Comparison of ENCODE assay signal across 15 cellular contexts in the genomic region with DNA sequence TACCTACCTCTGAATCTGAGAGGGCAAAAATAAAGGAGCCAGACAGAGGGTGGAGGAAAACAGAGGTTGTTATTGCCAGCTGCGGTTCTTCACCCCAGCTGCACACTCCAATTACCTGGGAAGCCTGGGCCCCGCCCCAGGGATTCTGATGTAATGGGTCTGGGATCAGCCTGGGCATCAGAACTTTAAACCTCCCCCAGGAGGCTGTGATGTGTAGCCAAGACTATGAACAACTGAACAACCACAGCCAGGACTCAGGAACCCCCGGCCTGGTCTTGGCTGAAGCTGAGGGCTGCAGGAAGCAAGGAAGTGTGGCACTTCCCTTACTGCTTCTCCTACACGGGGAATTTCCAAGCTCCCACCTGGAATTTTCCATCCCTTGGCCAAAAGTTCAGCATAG.
DNase-seq lines count a peak whose midpoint lies in the region; ATAC-seq and TF ChIP-seq lines count a peak whose summit lies in the region.
"Had no signal": no experiment of that assay in that cellular context is flagged by ENCODE, and none has a peak within 500 bp of the region (broad histone marks: within the 10 kb centered on the region; RNA-seq: fewer than 3 reads in every experiment).

No MANE protein-coding gene starts in this region.

- H3K27me3 ChIP-seq in ascending aorta: no peaks in the 10 kb centered on the region
- H3K27me3 ChIP-seq in subcutaneous abdominal adipose tissue (ENCODE audit: control insufficient read depth in 5 of 5, insufficient read depth in 4 of 5, low read length in 5 of 5): no peaks in the 10 kb centered on the region
- H3K27me3 ChIP-seq: gastrocnemius medialis, SJSA1 had no signal

- peaks cover 6 to 19% of the 10 kb centered on the region in 2 donors for H3K4me1 ChIP-seq in ascending aorta
- peaks cover 2 to 22% (median 19%) of the 10 kb centered on the region in 5 donors for H3K4me1 ChIP-seq in subcutaneous abdominal adipose tissue (ENCODE audit: control insufficient read depth in 5 of 5, insufficient read depth in 5 of 5, low read length in 5 of 5)
- H3K4me1 ChIP-seq: gastrocnemius medialis had no signal

- peaks cover 7 to 8% of the 10 kb centered on the region in 2 donors for H3K9me3 Mint-ChIP-seq in stimulated activated naive CD8-positive, alpha-beta T cell treated with anti-CD3 and anti-CD28 coated beads, Interleukin-15, amount 100 ng/mL, for 72 hours
- H3K9me3 Mint-ChIP-seq: activated T-helper 17 cell treated with anti-CD3 and anti-CD28 coated beads, Interleukin-2, amount 50 U/mL, for 72 hours had no signal

- peak overlapping the region in 3 of 5 donors; percentile 6 to 20 (median 17) for H3K9ac ChIP-seq in subcutaneous abdominal adipose tissue (ENCODE audit: low read length in 5 of 5)

- H3K4me1 Mint-ChIP-seq in stimulated activated naive CD8-positive, alpha-beta T cell treated with anti-CD3 and anti-CD28 coated beads, Interleukin-15, amount 100 ng/mL, for 72 hours: no peaks in the 10 kb centered on the region
- H3K4me1 Mint-ChIP-seq: activated T-helper 17 cell treated with anti-CD3 and anti-CD28 coated beads, Interleukin-2, amount 50 U/mL, for 72 hours had no signal

- no peak overlapping the region for H3K4me3 Mint-ChIP-seq in stimulated activated naive CD8-positive, alpha-beta T cell treated with anti-CD3 and anti-CD28 coated beads, Interleukin-15, amount 100 ng/mL, for 72 hours
- H3K4me3 Mint-ChIP-seq: activated T-helper 17 cell treated with anti-CD3 and anti-CD28 coated beads, Interleukin-2, amount 50 U/mL, for 72 hours had no signal

- H3K36me3 ChIP-seq in ascending aorta: peaks cover 0 to 7% of the 10 kb centered on the region in 2 donors
- H3K36me3 ChIP-seq in subcutaneous abdominal adipose tissue (ENCODE audit: control insufficient read depth in 5 of 5, insufficient read depth in 5 of 5, low read length in 5 of 5): peaks cover 0 to 9% (median 3%) of the 10 kb centered on the region in 5 donors
- H3K36me3 ChIP-seq: gastrocnemius medialis, SJSA1 had no signal

- peak overlapping the region; percentile 74 to 82 for H3K27ac ChIP-seq in ascending aorta
- peak overlapping the region; percentile 59 for H3K27ac ChIP-seq in subcutaneous abdominal adipose tissue (ENCODE audit: low read depth, low read length)
- H3K27ac ChIP-seq: SJSA1 had no signal

- TF ChIP-seq CTCF in ascending aorta (IDR thresholded peaks at IDR 0.05): no peak

- no peaks in the 10 kb centered on the region for H3K27me3 Mint-ChIP-seq in stimulated activated naive CD8-positive, alpha-beta T cell treated with anti-CD3 and anti-CD28 coated beads, Interleukin-15, amount 100 ng/mL, for 72 hours
- H3K27me3 Mint-ChIP-seq: activated T-helper 17 cell treated with anti-CD3 and anti-CD28 coated beads, Interleukin-2, amount 50 U/mL, for 72 hours had no signal

- ATAC-seq in HG02678 (IDR thresholded peaks at IDR 0.05; ENCODE audit: unreplicated experiment): no peak
- no peak for ATAC-seq in stimulated activated naive CD8-positive, alpha-beta T cell treated with anti-CD3 and anti-CD28 coated beads, Interleukin-15, amount 100 ng/mL, for 72 hours
- ATAC-seq: activated T-helper 17 cell treated with anti-CD3 and anti-CD28 coated beads, Interleukin-2, amount 50 U/mL, for 72 hours had no signal

- DNase-seq in HuH-7 (ENCODE audit: low spot score): peak; percentile 47
- no peak for DNase-seq in ascending aorta (ENCODE audit: low spot score in 2 of 2)
- peak; percentile 87 for DNase-seq in kidney tubule cell (ENCODE audit: low spot score)
- DNase-seq in stimulated activated naive CD8-positive, alpha-beta T cell treated with anti-CD3 and anti-CD28 coated beads, Interleukin-15, amount 100 ng/mL, for 72 hours: no peak
- no peak for DNase-seq in activated T-cell treated with anti-CD3 and anti-CD28 coated beads, Interleukin-2, amount 50 U/mL, for 48 hours
- no peak for DNase-seq in ecto neural progenitor cell (ENCODE audit: low spot score)
- DNase-seq: activated CD4-positive, CD25-positive, alpha-beta regulatory T cell; central memory CD4-positive, alpha-beta T cell; gastrocnemius medialis; midbrain; NCI-H1930 had no signal

- no peak overlapping the region for H3K4me3 ChIP-seq in ascending aorta
- no peak overlapping the region for H3K4me3 ChIP-seq in subcutaneous abdominal adipose tissue (ENCODE audit: low read depth in 1 of 5, low read length in 5 of 5)
- H3K4me3 ChIP-seq: gastrocnemius medialis, SJSA1 had no signal

- no peaks in the 10 kb centered on the region for H3K9me3 ChIP-seq in ascending aorta
- H3K9me3 ChIP-seq in subcutaneous abdominal adipose tissue (ENCODE audit: control insufficient read depth in 5 of 5, low read length in 5 of 5): no peaks in the 10 kb centered on the region
- H3K9me3 ChIP-seq: gastrocnemius medialis, SJSA1 had no signal

- intact Hi-C loops in ascending aorta (cut with DNase I): loop anchor here (2.0 kb wide), 1 partner anchor 89 kb away; a partner anchor contains a TSS

- no peak overlapping the region for H3K27ac Mint-ChIP-seq in stimulated activated naive CD8-positive, alpha-beta T cell treated with anti-CD3 and anti-CD28 coated beads, Interleukin-15, amount 100 ng/mL, for 72 hours
- H3K27ac Mint-ChIP-seq: activated T-helper 17 cell treated with anti-CD3 and anti-CD28 coated beads, Interleukin-2, amount 50 U/mL, for 72 hours had no signal

Comparison
In these comparisons a context has a peak if more than half of its experiments do, and no peak if none do; other contexts are left out.
1. DNase-seq: peak in HuH-7 (single experiment) and kidney tubule cell (single experiment); none in ascending aorta (0 of 2), stimulated activated naive CD8-positive, alpha-beta T cell treated with anti-CD3 and anti-CD28 coated beads, Interleukin-15, amount 100 ng/mL, for 72 hours (0 of 2), activated T-cell treated with anti-CD3 and anti-CD28 coated beads, Interleukin-2, amount 50 U/mL, for 48 hours (0 of 2) and ecto neural progenitor cell (single experiment).